Comparison of ENCODE assay signal across 32 cellular contexts in the genomic region with DNA sequence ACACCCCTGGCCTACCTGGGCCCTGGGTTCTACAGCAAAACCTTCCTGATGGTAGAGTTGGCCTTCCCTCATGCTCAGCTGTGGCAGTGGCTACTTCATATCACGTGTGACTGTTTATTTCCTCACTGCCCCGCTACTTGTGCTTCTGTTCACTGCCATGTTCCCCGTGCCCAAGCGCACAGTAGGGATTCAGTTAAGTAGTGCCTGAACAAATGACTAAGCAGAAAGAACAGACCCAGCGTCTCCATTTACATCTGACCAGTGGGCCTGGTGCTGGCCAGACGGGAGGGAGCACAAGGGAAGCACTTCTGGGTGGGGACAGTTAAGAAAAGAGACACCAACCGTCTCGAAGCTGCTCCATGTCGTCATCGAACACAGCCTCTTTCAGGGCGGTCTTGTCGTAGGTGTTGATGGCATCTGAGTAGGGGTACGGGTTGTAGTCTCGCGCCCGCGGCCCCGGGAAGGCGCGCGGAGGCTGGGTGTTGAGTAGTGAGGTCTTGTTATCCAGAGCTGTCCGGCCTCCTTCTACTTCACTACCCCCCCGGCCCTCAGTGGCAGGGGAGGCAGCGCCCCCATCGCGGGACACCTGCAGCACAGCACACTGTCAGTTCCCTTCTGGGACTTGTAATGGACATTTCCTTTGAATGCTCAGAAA.
"Had no signal": no experiment of that assay in that cellular context is flagged by ENCODE, and none has a peak within 500 bp of the region (broad histone marks: within the 10 kb centered on the region; RNA-seq: fewer than 3 reads in every experiment).

No MANE protein-coding gene starts in this region.

- H3K4me3 Mint-ChIP-seq: activated CD4-positive, alpha-beta memory T cell treated with anti-CD3 and anti-CD28 coated beads for 36 hours; activated CD4-positive, alpha-beta T cell treated with anti-CD3 and anti-CD28 coated beads for 36 hours; activated CD4-positive, alpha-beta T cell treated with anti-CD3 and anti-CD28 coated beads, Interleukin-2, amount 10 ng/mL, durations not matched to agents 24 days and 14 days; activated CD8-positive, alpha-beta memory T cell treated with anti-CD3 and anti-CD28 coated beads, Interleukin-2, amount 10 ng/mL, durations not matched to agents 7 days and 5 days; activated CD8-positive, alpha-beta T cell treated with anti-CD3 and anti-CD28 coated beads, Interleukin-2, amount 10 ng/mL, durations not matched to agents 7 days and 5 days; activated naive CD4-positive, alpha-beta T cell treated with anti-CD3 and anti-CD28 coated beads for 36 hours; activated naive CD4-positive, alpha-beta T cell treated with anti-CD3 and anti-CD28 coated beads, Interleukin-2, amount 50 U/mL, for 24 hours; activated naive CD8-positive, alpha-beta T cell treated with anti-CD3 and anti-CD28 coated beads for 36 hours; activated naive CD8-positive, alpha-beta T cell treated with anti-CD3 and anti-CD28 coated beads, Interleukin-2, amount 50 U/mL, for 24 hours; activated T-cell treated with anti-CD3 and anti-CD28 coated beads, Interleukin-2, amount 50 U/mL, for 4 hours; activated T-helper 17 cell treated with anti-CD3 and anti-CD28 coated beads, Interleukin-2, amount 50 U/mL, for 72 hours; endodermal cell; T-helper 17 cell; T-helper 2 cell treated with Interferon-gamma antibody and Interleukin-4, amounts not matched to agents 5 μg/mL and 100 μg/mL, for 36 hours had no signal

- H3K9me3 Mint-ChIP-seq: activated CD4-positive, alpha-beta memory T cell treated with anti-CD3 and anti-CD28 coated beads for 36 hours; activated CD4-positive, alpha-beta T cell treated with anti-CD3 and anti-CD28 coated beads, Interleukin-2, amount 10 ng/mL, durations not matched to agents 24 days and 14 days; activated naive CD4-positive, alpha-beta T cell treated with anti-CD3 and anti-CD28 coated beads for 36 hours; activated naive CD4-positive, alpha-beta T cell treated with anti-CD3 and anti-CD28 coated beads, Interleukin-2, amount 50 U/mL, for 24 hours; activated naive CD8-positive, alpha-beta T cell treated with anti-CD3 and anti-CD28 coated beads for 36 hours; activated naive CD8-positive, alpha-beta T cell treated with anti-CD3 and anti-CD28 coated beads, Interleukin-2, amount 50 U/mL, for 24 hours; activated T-cell treated with anti-CD3 and anti-CD28 coated beads, Interleukin-2, amount 50 U/mL, for 4 hours; activated T-helper 17 cell treated with anti-CD3 and anti-CD28 coated beads, Interleukin-2, amount 50 U/mL, for 72 hours; endodermal cell; T-helper 2 cell treated with Interferon-gamma antibody and Interleukin-4, amounts not matched to agents 5 μg/mL and 100 μg/mL, for 36 hours had no signal

- H3K4me3 ChIP-seq: adrenal gland, body of pancreas, esophagus muscularis mucosa, gastrocnemius medialis, heart left ventricle had no signal

- H3K4me1 Mint-ChIP-seq: activated CD4-positive, alpha-beta T cell treated with anti-CD3 and anti-CD28 coated beads for 36 hours; activated CD8-positive, alpha-beta memory T cell treated with anti-CD3 and anti-CD28 coated beads, Interleukin-2, amount 10 ng/mL, durations not matched to agents 7 days and 5 days; activated naive CD4-positive, alpha-beta T cell treated with anti-CD3 and anti-CD28 coated beads, Interleukin-2, amount 50 U/mL, for 24 hours; activated naive CD8-positive, alpha-beta T cell treated with anti-CD3 and anti-CD28 coated beads for 36 hours; activated naive CD8-positive, alpha-beta T cell treated with anti-CD3 and anti-CD28 coated beads, Interleukin-2, amount 50 U/mL, for 24 hours had no signal

- FAIRE-seq: colon had no signal

- H3K27me3 ChIP-seq: adrenal gland, body of pancreas, esophagus muscularis mucosa, foreskin keratinocyte, gastrocnemius medialis, heart left ventricle had no signal

- H3K27me3 Mint-ChIP-seq: activated CD4-positive, alpha-beta memory T cell treated with anti-CD3 and anti-CD28 coated beads for 36 hours; activated CD4-positive, alpha-beta T cell treated with anti-CD3 and anti-CD28 coated beads for 36 hours; activated CD4-positive, alpha-beta T cell treated with anti-CD3 and anti-CD28 coated beads, Interleukin-2, amount 10 ng/mL, durations not matched to agents 24 days and 14 days; activated CD8-positive, alpha-beta memory T cell treated with anti-CD3 and anti-CD28 coated beads, Interleukin-2, amount 10 ng/mL, durations not matched to agents 7 days and 5 days; activated naive CD4-positive, alpha-beta T cell treated with anti-CD3 and anti-CD28 coated beads, Interleukin-2, amount 50 U/mL, for 24 hours; activated naive CD8-positive, alpha-beta T cell treated with anti-CD3 and anti-CD28 coated beads for 36 hours; activated naive CD8-positive, alpha-beta T cell treated with anti-CD3 and anti-CD28 coated beads, Interleukin-2, amount 50 U/mL, for 24 hours; activated T-helper 17 cell treated with anti-CD3 and anti-CD28 coated beads, Interleukin-2, amount 50 U/mL, for 72 hours; T-helper 17 cell had no signal

- DNase-seq: activated CD4-positive, alpha-beta memory T cell treated with anti-CD3 and anti-CD28 coated beads for 36 hours; activated CD4-positive, alpha-beta T cell treated with anti-CD3 and anti-CD28 coated beads for 36 hours; activated CD4-positive, alpha-beta T cell treated with anti-CD3 and anti-CD28 coated beads, Interleukin-2, amount 10 ng/mL, durations not matched to agents 24 days and 14 days; activated CD4-positive, CD25-positive, alpha-beta regulatory T cell; activated CD4-positive, CD25-positive, alpha-beta regulatory T cell treated with anti-CD3 and anti-CD28 coated beads, Interleukin-2, amount 50 U/mL, for 72 hours; activated CD8-positive, alpha-beta memory T cell treated with anti-CD3 and anti-CD28 coated beads, Interleukin-2, amount 10 ng/mL, durations not matched to agents 7 days and 5 days; activated CD8-positive, alpha-beta memory T cell treated with anti-CD3 and anti-CD28 coated beads, Interleukin-2, amount 50 U/mL, for 4 hours; activated CD8-positive, alpha-beta T cell treated with anti-CD3 and anti-CD28 coated beads, Interleukin-2, amount 10 ng/mL, durations not matched to agents 7 days and 5 days; activated effector memory CD4-positive, alpha-beta T cell treated with anti-CD3 and anti-CD28 coated beads, Interleukin-2, amount 50 U/mL, for 16 hours; activated naive CD4-positive, alpha-beta T cell treated with anti-CD3 and anti-CD28 coated beads for 36 hours; activated naive CD8-positive, alpha-beta T cell treated with anti-CD3 and anti-CD28 coated beads for 36 hours; activated naive CD8-positive, alpha-beta T cell treated with anti-CD3 and anti-CD28 coated beads, Interleukin-2, amount 50 U/mL, for 24 hours; activated T-cell treated with anti-CD3 and anti-CD28 coated beads, Interleukin-2, amount 50 U/mL, for 4 hours; amygdala; aorta; body of pancreas; caudate nucleus; effector CD8-positive, alpha-beta T cell; endodermal cell; foreskin keratinocyte; gastrocnemius medialis; glutamatergic neuron; heart left ventricle; T-helper 1 cell; T-helper 17 cell; T1000 had no signal

- H3K27ac Mint-ChIP-seq: activated CD4-positive, alpha-beta memory T cell treated with anti-CD3 and anti-CD28 coated beads for 36 hours; activated CD4-positive, alpha-beta T cell treated with anti-CD3 and anti-CD28 coated beads for 36 hours; activated CD4-positive, alpha-beta T cell treated with anti-CD3 and anti-CD28 coated beads, Interleukin-2, amount 10 ng/mL, durations not matched to agents 24 days and 14 days; activated CD8-positive, alpha-beta memory T cell treated with anti-CD3 and anti-CD28 coated beads, Interleukin-2, amount 10 ng/mL, durations not matched to agents 7 days and 5 days; activated CD8-positive, alpha-beta T cell treated with anti-CD3 and anti-CD28 coated beads, Interleukin-2, amount 10 ng/mL, durations not matched to agents 7 days and 5 days; activated naive CD4-positive, alpha-beta T cell treated with anti-CD3 and anti-CD28 coated beads for 36 hours; activated naive CD8-positive, alpha-beta T cell treated with anti-CD3 and anti-CD28 coated beads for 36 hours; activated naive CD8-positive, alpha-beta T cell treated with anti-CD3 and anti-CD28 coated beads, Interleukin-2, amount 50 U/mL, for 24 hours; endodermal cell; T-helper 2 cell treated with Interferon-gamma antibody and Interleukin-4, amounts not matched to agents 5 μg/mL and 100 μg/mL, for 36 hours had no signal

- H3K9me3 ChIP-seq: adrenal gland, body of pancreas, esophagus muscularis mucosa, gastrocnemius medialis, heart left ventricle had no signal

- H3K4me1 ChIP-seq: body of pancreas had no signal

- ATAC-seq: activated CD4-positive, alpha-beta T cell treated with anti-CD3 and anti-CD28 coated beads for 36 hours; activated CD8-positive, alpha-beta memory T cell treated with anti-CD3 and anti-CD28 coated beads, Interleukin-2, amount 10 ng/mL, durations not matched to agents 7 days and 5 days; activated CD8-positive, alpha-beta T cell treated with anti-CD3 and anti-CD28 coated beads, Interleukin-2, amount 10 ng/mL, durations not matched to agents 7 days and 5 days; activated naive CD8-positive, alpha-beta T cell treated with anti-CD3 and anti-CD28 coated beads, Interleukin-2, amount 50 U/mL, for 24 hours; activated T-cell treated with anti-CD3 and anti-CD28 coated beads, Interleukin-2, amount 50 U/mL, for 4 hours; activated T-helper 17 cell treated with anti-CD3 and anti-CD28 coated beads, Interleukin-2, amount 50 U/mL, for 72 hours; body of pancreas; foreskin keratinocyte; gastrocnemius medialis; heart left ventricle; T-helper 17 cell had no signal

- H3K27ac ChIP-seq: adrenal gland, body of pancreas, esophagus muscularis mucosa, foreskin keratinocyte, gastrocnemius medialis, heart left ventricle had no signal
